ENCODE assay signal across 1 cellular context in genomic region chr2:222318712-222319575, GRCh38.
TF ChIP-seq lines count a peak whose summit lies in the region.

No MANE protein-coding gene starts in this region.

TF ChIP-seq in HepG2, 621 proteins besides CTCF, POLR2A, EP300 and RAD21 (continued from another document):
- TF ChIP-seq ZNF800 (CRISPR knock-in tag; IDR thresholded peaks at IDR 0.05) (peak; percentile 70; the same call in 1 of the 2 replicates), ZNF280D (CRISPR knock-in tag; IDR thresholded peaks at IDR 0.05) (no peak), ZNF788 (CRISPR knock-in tag; IDR thresholded peaks at IDR 0.05; ENCODE audit: borderline replicate concordance) (0 out of 2 replicates have a peak, but pooled peaks have one; percentile 23), ZFY (CRISPR knock-in tag; IDR thresholded peaks at IDR 0.05) (peak; percentile 38; the same call in 1 of the 2 replicates), FOXK2 (IDR thresholded peaks at IDR 0.05) (no peak), FOXP1 (IDR thresholded peaks at IDR 0.05) (no peak), FOXP1 (CRISPR knock-in tag; IDR thresholded peaks at IDR 0.05) (no peak), YEATS4 (CRISPR knock-in tag; IDR thresholded peaks at IDR 0.05; ENCODE audit: borderline replicate concordance) (0 out of 2 replicates have a peak, but pooled peaks have one; percentile 1)
